Comparison of ENCODE assay signal across 18 cellular contexts in the genomic region with DNA sequence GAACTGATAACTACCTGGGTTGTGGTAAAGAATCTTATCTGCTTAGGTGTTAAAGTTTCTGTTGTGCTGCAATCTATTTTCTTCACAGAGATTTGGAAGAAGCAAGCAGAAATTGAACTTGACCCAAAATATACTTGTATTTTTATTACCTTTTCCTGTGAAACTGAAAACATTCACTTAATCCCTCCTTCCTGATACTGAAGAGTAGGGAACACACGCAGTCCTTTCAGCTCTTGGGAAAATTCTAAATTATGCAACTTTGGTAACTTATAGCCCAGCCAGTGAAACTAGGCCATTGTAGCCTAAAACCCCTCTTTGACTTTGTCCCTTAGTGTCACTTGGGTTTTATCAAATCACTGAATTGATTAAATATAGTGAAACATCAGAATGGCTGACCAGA.
"Had no signal": no experiment of that assay in that cellular context is flagged by ENCODE, and none has a peak within 500 bp of the region (broad histone marks: within the 10 kb centered on the region; RNA-seq: fewer than 3 reads in every experiment).

No MANE protein-coding gene starts in this region.

- H3K27ac ChIP-seq: colonic mucosa, esophagus muscularis mucosa, prostate gland, right atrium auricular region, skin epidermis, vagina had no signal

- H3K27me3 ChIP-seq: colonic mucosa, esophagus muscularis mucosa, right atrium auricular region, sigmoid colon, vagina had no signal

- H3K9me3 ChIP-seq: colonic mucosa, prostate gland, vagina had no signal

- H3K36me3 ChIP-seq: colonic mucosa, esophagus muscularis mucosa, prostate gland, right atrium auricular region, sigmoid colon, thoracic aorta, vagina had no signal

- H3K27ac Mint-ChIP-seq: dendritic cell treated with granulocyte-macrophage colony-stimulating factor and Interleukin-4, amounts not matched to agents 40 ng/mL and 50 ng/mL, for 4 days; naive thymus-derived CD4-positive, alpha-beta T cell; nephron progenitor cell; stimulated activated naive B cell treated with anti-CD40 and anti-IgM and Interleukin-4, amounts not matched to agents 10 μg/mL and 1 μg/mL and 100 μg/mL, for 72 hours; stimulated activated naive CD8-positive, alpha-beta T cell treated with anti-CD3 and anti-CD28 coated beads, Interleukin-15, Interleukin-2, amounts not matched to agents 100 ng/mL and 50 ng/mL, for 24 hours had no signal

- H3K27me3 Mint-ChIP-seq: dendritic cell treated with granulocyte-macrophage colony-stimulating factor and Interleukin-4, amounts not matched to agents 40 ng/mL and 50 ng/mL, for 4 days; stimulated activated naive B cell treated with anti-CD40 and anti-IgM and Interleukin-4, amounts not matched to agents 10 μg/mL and 1 μg/mL and 100 μg/mL, for 72 hours; stimulated activated naive CD8-positive, alpha-beta T cell treated with anti-CD3 and anti-CD28 coated beads, Interleukin-15, Interleukin-2, amounts not matched to agents 100 ng/mL and 50 ng/mL, for 24 hours had no signal

- H3K4me1 ChIP-seq: colonic mucosa, prostate gland, right atrium auricular region had no signal

- H3K36me3 Mint-ChIP-seq: naive thymus-derived CD4-positive, alpha-beta T cell; stimulated activated naive B cell treated with anti-CD40 and anti-IgM and Interleukin-4, amounts not matched to agents 10 μg/mL and 1 μg/mL and 100 μg/mL, for 72 hours had no signal

- H3K4me3 ChIP-seq: colonic mucosa, esophagus muscularis mucosa, prostate gland, right atrium auricular region, sigmoid colon, skin epidermis, thoracic aorta, vagina had no signal

- DNase-seq: effector memory CD4-positive, alpha-beta T cell; mesenchymal stem cell; naive thymus-derived CD4-positive, alpha-beta T cell; nephron progenitor cell; stimulated activated CD4-positive, alpha-beta T cell treated with anti-CD3 and anti-CD28 coated beads, Interleukin-15, amount 100 ng/mL, for 24 hours; stimulated activated CD4-positive, alpha-beta T cell treated with anti-CD3 and anti-CD28 coated beads, Interleukin-2, amount 100 ng/mL, for 48 hours; stimulated activated naive B cell treated with anti-CD40 and anti-IgM and Interleukin-4, amounts not matched to agents 10 μg/mL and 1 μg/mL and 100 μg/mL, for 72 hours; trophoblast cell had no signal

- H3K4me3 Mint-ChIP-seq: dendritic cell treated with granulocyte-macrophage colony-stimulating factor and Interleukin-4, amounts not matched to agents 40 ng/mL and 50 ng/mL, for 4 days; naive thymus-derived CD4-positive, alpha-beta T cell; nephron progenitor cell; stimulated activated naive B cell treated with anti-CD40 and anti-IgM and Interleukin-4, amounts not matched to agents 10 μg/mL and 1 μg/mL and 100 μg/mL, for 72 hours; stimulated activated naive CD8-positive, alpha-beta T cell treated with anti-CD3 and anti-CD28 coated beads, Interleukin-15, Interleukin-2, amounts not matched to agents 100 ng/mL and 50 ng/mL, for 24 hours had no signal

- H3K4me1 Mint-ChIP-seq: naive thymus-derived CD4-positive, alpha-beta T cell; stimulated activated naive B cell treated with anti-CD40 and anti-IgM and Interleukin-4, amounts not matched to agents 10 μg/mL and 1 μg/mL and 100 μg/mL, for 72 hours had no signal
